ENCODE assay signal across 16 cellular contexts in genomic region chrX:65582450-65583082, GRCh38. TPM values are rescaled to one million over a fixed set of nuclear protein-coding genes. Genes with fewer than 3 reads are reported as not detected.
A peak's percentile ranks its signal among the peaks of the same experiment; 100 is the strongest.
DNase-seq lines count a peak whose midpoint lies in the region; ATAC-seq, FAIRE-seq and TF ChIP-seq lines count a peak whose summit lies in the region.
"Had no signal": no experiment of that assay in that cellular context is flagged by ENCODE, and none has a peak within 500 bp of the region (broad histone marks: within the 10 kb centered on the region; RNA-seq: fewer than 3 reads in every experiment).

No MANE protein-coding gene starts in this region.

- H3K36me3 Mint-ChIP-seq in astrocyte (ENCODE audit: low read depth, unreplicated experiment): no peaks in the 10 kb centered on the region
- no peaks in the 10 kb centered on the region for H3K36me3 Mint-ChIP-seq in mesothelial cell of epicardium
- no peaks in the 10 kb centered on the region for H3K36me3 Mint-ChIP-seq in naive thymus-derived CD4-positive, alpha-beta T cell
- H3K36me3 Mint-ChIP-seq: activated CD4-positive, alpha-beta memory T cell treated with anti-CD3 and anti-CD28 coated beads for 36 hours; activated naive CD4-positive, alpha-beta T cell treated with anti-CD3 and anti-CD28 coated beads, Interleukin-2, amount 50 U/mL, for 72 hours; IgD-negative memory B cell; naive thymus-derived CD8-positive, alpha-beta T cell; T-cell had no signal

- peaks cover 5% of the 10 kb centered on the region for H3K27me3 Mint-ChIP-seq in astrocyte (ENCODE audit: low read depth, unreplicated experiment)
- H3K27me3 Mint-ChIP-seq in mesothelial cell of epicardium (ENCODE audit: low read depth): peaks cover 2% of the 10 kb centered on the region
- no peaks in the 10 kb centered on the region for H3K27me3 Mint-ChIP-seq in naive thymus-derived CD4-positive, alpha-beta T cell
- H3K27me3 Mint-ChIP-seq: activated CD4-positive, alpha-beta memory T cell treated with anti-CD3 and anti-CD28 coated beads for 36 hours; naive thymus-derived CD8-positive, alpha-beta T cell had no signal

- H3K9me3 ChIP-seq in astrocyte (ENCODE audit: insufficient read depth, low read depth, low read length) (no peaks in the 10 kb centered on the region), BE2C (no peaks in the 10 kb centered on the region)
- no peaks in the 10 kb centered on the region for H3K9me3 ChIP-seq in naive thymus-derived CD4-positive, alpha-beta T cell (ENCODE audit: control insufficient read depth in 2 of 3, low read length in 3 of 3)
- H3K9me3 ChIP-seq: Caco-2, lower lobe of right lung, upper lobe of left lung had no signal

- no peak for TF ChIP-seq CTCF in KMS-11 (conservative IDR thresholded peaks at IDR 0.05; ENCODE audit: low read depth, low read length)
- TF ChIP-seq CTCF in astrocyte (IDR thresholded peaks at IDR 0.05; ENCODE audit: insufficient read depth, low read depth, low read length): no peak
- no peak for TF ChIP-seq CTCF in mesothelial cell of epicardium (IDR thresholded peaks at IDR 0.05; ENCODE audit: unreplicated experiment)
- no peak for TF ChIP-seq CTCF in BE2C (IDR thresholded peaks at IDR 0.05; ENCODE audit: low read depth, low read length)

- no peak overlapping the region for H3K9ac ChIP-seq in KMS-11
- H3K9ac ChIP-seq in astrocyte (ENCODE audit: low read length): no peak overlapping the region

- intact Hi-C loops in naive thymus-derived CD4-positive, alpha-beta T cell (cut with micrococcal nuclease): loop anchor here (1.0 to 10.0 kb wide), 5 partner anchors 404 to 1146 kb away; no protein-coding TSS in a partner anchor

- CTCF ChIA-PET in naive thymus-derived CD4-positive, alpha-beta T cell (lab: Charles Lee): interaction anchor here (1.3 to 1.5 kb wide), 3 partner anchors 527 to 1149 kb away, joined by 3 to 7 read pairs (median 4); no protein-coding TSS in a partner anchor

- no peak overlapping the region for H2AFZ ChIP-seq in KMS-11 (ENCODE audit: low read depth)
- no peak overlapping the region for H2AFZ ChIP-seq in astrocyte (ENCODE audit: low read depth, low read length)

- TF ChIP-seq POLR2A in GM12892 (IDR thresholded peaks at IDR 0.05; ENCODE audit: low read depth, low read length): no peak

- H3K4me1 ChIP-seq in KMS-11 (ENCODE audit: low read depth, poor library complexity, severe bottlenecking) (no peaks in the 10 kb centered on the region), astrocyte (ENCODE audit: insufficient read depth, low read length) (no peaks in the 10 kb centered on the region), BE2C (no peaks in the 10 kb centered on the region)
- peaks cover 5 to 7% of the 10 kb centered on the region in 2 donors for H3K4me1 ChIP-seq in naive thymus-derived CD4-positive, alpha-beta T cell (ENCODE audit: control insufficient read depth in 2 of 2, insufficient read depth in 2 of 2, low read length in 2 of 2)
- H3K4me1 ChIP-seq: Caco-2 had no signal

- H3K4me3 ChIP-seq in KMS-11 (IDR thresholded peaks at IDR 0.05; ENCODE audit: insufficient read depth, low read depth, low read length) (no peak overlapping the region), astrocyte (ENCODE audit: insufficient read depth, low read depth, low read length) (no peak overlapping the region), BE2C (ENCODE audit: low read depth, low read length) (no peak overlapping the region)
- H3K4me3 ChIP-seq in naive thymus-derived CD4-positive, alpha-beta T cell (ENCODE audit: low read length): no peak overlapping the region
- H3K4me3 ChIP-seq: lower lobe of right lung, upper lobe of left lung had no signal

- H4K20me1 ChIP-seq in KMS-11 (ENCODE audit: insufficient read depth) (no peaks in the 10 kb centered on the region), astrocyte (ENCODE audit: insufficient read depth, low read length) (no peaks in the 10 kb centered on the region)

- H3K27ac Mint-ChIP-seq in astrocyte (ENCODE audit: unreplicated experiment): peak overlapping the region; percentile 66
- H3K27ac Mint-ChIP-seq in mesothelial cell of epicardium: peak overlapping the region; percentile 67
- H3K27ac Mint-ChIP-seq in naive thymus-derived CD4-positive, alpha-beta T cell: no peak overlapping the region
- H3K27ac Mint-ChIP-seq: activated CD4-positive, alpha-beta memory T cell treated with anti-CD3 and anti-CD28 coated beads for 36 hours; activated naive CD4-positive, alpha-beta T cell treated with anti-CD3 and anti-CD28 coated beads, Interleukin-2, amount 50 U/mL, for 72 hours; activated T-cell treated with anti-CD3 and anti-CD28 coated beads, Interleukin-2, amount 50 U/mL, for 24 hours; IgD-negative memory B cell; T-cell had no signal

- no peak for ATAC-seq in HG03025 (IDR thresholded peaks at IDR 0.05; ENCODE audit: low FRiP score, unreplicated experiment)
- no peak for ATAC-seq in naive thymus-derived CD4-positive, alpha-beta T cell

- no peak overlapping the region for H3K4me3 Mint-ChIP-seq in astrocyte (ENCODE audit: unreplicated experiment)
- H3K4me3 Mint-ChIP-seq in mesothelial cell of epicardium: no peak overlapping the region
- no peak overlapping the region for H3K4me3 Mint-ChIP-seq in naive thymus-derived CD4-positive, alpha-beta T cell
- H3K4me3 Mint-ChIP-seq: activated CD4-positive, alpha-beta memory T cell treated with anti-CD3 and anti-CD28 coated beads for 36 hours; activated T-cell treated with anti-CD3 and anti-CD28 coated beads, Interleukin-2, amount 50 U/mL, for 24 hours; IgD-negative memory B cell; naive thymus-derived CD8-positive, alpha-beta T cell; T-cell had no signal

- H3K27ac ChIP-seq in KMS-11 (no peak overlapping the region), astrocyte (ENCODE audit: low read depth, low read length) (no peak overlapping the region)
- no peak overlapping the region for H3K27ac ChIP-seq in naive thymus-derived CD4-positive, alpha-beta T cell (ENCODE audit: low read depth, low read length)
- H3K27ac ChIP-seq: lower lobe of right lung had no signal

- H3K9me3 Mint-ChIP-seq in astrocyte (ENCODE audit: unreplicated experiment): no peaks in the 10 kb centered on the region
- H3K9me3 Mint-ChIP-seq in mesothelial cell of epicardium: peaks cover 3% of the 10 kb centered on the region
- H3K9me3 Mint-ChIP-seq in naive thymus-derived CD4-positive, alpha-beta T cell: peaks cover 0 to 2% (median 0%) of the 10 kb centered on the region in 11 donors
- H3K9me3 Mint-ChIP-seq: activated CD4-positive, alpha-beta memory T cell treated with anti-CD3 and anti-CD28 coated beads for 36 hours; activated naive CD4-positive, alpha-beta T cell treated with anti-CD3 and anti-CD28 coated beads, Interleukin-2, amount 50 U/mL, for 72 hours; activated T-cell treated with anti-CD3 and anti-CD28 coated beads, Interleukin-2, amount 50 U/mL, for 24 hours; IgD-negative memory B cell; naive thymus-derived CD8-positive, alpha-beta T cell; T-cell had no signal

- DNase-seq in GM12892 (ENCODE audit: insufficient read length): no peak
- DNase-seq in astrocyte (ENCODE audit: low read depth): no peak
- no peak for DNase-seq in mesothelial cell of epicardium (ENCODE audit: low spot score in 2 of 2, unreplicated experiment in 2 of 2)
- DNase-seq in naive thymus-derived CD4-positive, alpha-beta T cell: no peak
- no peak for DNase-seq in BE2C
- DNase-seq: lower lobe of right lung had no signal

- H3K79me2 ChIP-seq in KMS-11 (ENCODE audit: insufficient read depth, low read depth): no peaks in the 10 kb centered on the region
- H3K79me2 ChIP-seq in astrocyte (ENCODE audit: insufficient read depth, low read length): no peaks in the 10 kb centered on the region

- H3K36me3 ChIP-seq in KMS-11 (ENCODE audit: insufficient read depth): no peaks in the 10 kb centered on the region
- H3K36me3 ChIP-seq in astrocyte (ENCODE audit: insufficient read depth, low read length): no peaks in the 10 kb centered on the region
- no peaks in the 10 kb centered on the region for H3K36me3 ChIP-seq in naive thymus-derived CD4-positive, alpha-beta T cell (ENCODE audit: control insufficient read depth in 2 of 3, insufficient read depth in 3 of 3, low read length in 3 of 3)
- H3K36me3 ChIP-seq in BE2C: no peaks in the 10 kb centered on the region
- H3K36me3 ChIP-seq: lower lobe of right lung, upper lobe of left lung had no signal

- H3K4me2 ChIP-seq in KMS-11 (0 out of 2 replicates have a peak overlapping the region, but pooled peaks have one; percentile 25), astrocyte (ENCODE audit: low read length) (no peak overlapping the region)

- FAIRE-seq in GM12892 (lab: Jason Lieb, UNC) (peak; percentile 38), astrocyte (lab: Jason Lieb, UNC) (no peak)

- no peaks in the 10 kb centered on the region for H3K27me3 ChIP-seq in KMS-11 (ENCODE audit: insufficient read depth, low read depth)
- no peaks in the 10 kb centered on the region for H3K27me3 ChIP-seq in astrocyte (ENCODE audit: insufficient read depth, low read length)
- H3K27me3 ChIP-seq in naive thymus-derived CD4-positive, alpha-beta T cell (ENCODE audit: control insufficient read depth in 2 of 2, insufficient read depth in 2 of 2, low read length in 2 of 2): no peaks in the 10 kb centered on the region
- H3K27me3 ChIP-seq in BE2C: no peaks in the 10 kb centered on the region
- H3K27me3 ChIP-seq: upper lobe of left lung had no signal

- POLR2A ChIA-PET in naive thymus-derived CD4-positive, alpha-beta T cell (lab: Charles Lee): no interaction called here

- H3K4me1 Mint-ChIP-seq in astrocyte (ENCODE audit: low read depth, unreplicated experiment): peaks cover 5% of the 10 kb centered on the region
- H3K4me1 Mint-ChIP-seq in mesothelial cell of epicardium: peaks cover 15% of the 10 kb centered on the region
- H3K4me1 Mint-ChIP-seq in naive thymus-derived CD4-positive, alpha-beta T cell: peaks cover 2 to 13% (median 5%) of the 10 kb centered on the region in 7 donors

RNA-seq across cellular contexts. Expression of gene LAS1L, which starts 48.0 kb away (rescaled TPM):
- polyA plus RNA-seq in GM12892 (2012; ENCODE audit: missing spikeins): 41.2 TPM
- 28.8 and 35.4 TPM in 2 replicates for total RNA-seq in astrocyte
- 42.5 to 46.8 TPM (median 46.1 TPM) in 3 replicates for total RNA-seq in mesothelial cell of epicardium
- 10 to 100 TPM; 37.2 to 48.9 (median 44.9) TPM for total RNA-seq in naive thymus-derived CD4-positive, alpha-beta T cell
- 10 to 100 TPM; 40.6 to 50.2 TPM for polyA plus RNA-seq in naive thymus-derived CD4-positive, alpha-beta T cell
- polyA plus RNA-seq in BE2C (2012; ENCODE audit: insufficient read depth, insufficient read length, low read depth): 46.9 TPM

Comparison
In these comparisons a context has a peak if more than half of its experiments do, and no peak if none do; other contexts are left out.
1. H3K27ac Mint-ChIP-seq: peak in astrocyte (single experiment) and mesothelial cell of epicardium (single experiment); none in naive thymus-derived CD4-positive, alpha-beta T cell (0 of 9).